Comparison of ENCODE assay signal across 1 cellular context in the genomic region with DNA sequence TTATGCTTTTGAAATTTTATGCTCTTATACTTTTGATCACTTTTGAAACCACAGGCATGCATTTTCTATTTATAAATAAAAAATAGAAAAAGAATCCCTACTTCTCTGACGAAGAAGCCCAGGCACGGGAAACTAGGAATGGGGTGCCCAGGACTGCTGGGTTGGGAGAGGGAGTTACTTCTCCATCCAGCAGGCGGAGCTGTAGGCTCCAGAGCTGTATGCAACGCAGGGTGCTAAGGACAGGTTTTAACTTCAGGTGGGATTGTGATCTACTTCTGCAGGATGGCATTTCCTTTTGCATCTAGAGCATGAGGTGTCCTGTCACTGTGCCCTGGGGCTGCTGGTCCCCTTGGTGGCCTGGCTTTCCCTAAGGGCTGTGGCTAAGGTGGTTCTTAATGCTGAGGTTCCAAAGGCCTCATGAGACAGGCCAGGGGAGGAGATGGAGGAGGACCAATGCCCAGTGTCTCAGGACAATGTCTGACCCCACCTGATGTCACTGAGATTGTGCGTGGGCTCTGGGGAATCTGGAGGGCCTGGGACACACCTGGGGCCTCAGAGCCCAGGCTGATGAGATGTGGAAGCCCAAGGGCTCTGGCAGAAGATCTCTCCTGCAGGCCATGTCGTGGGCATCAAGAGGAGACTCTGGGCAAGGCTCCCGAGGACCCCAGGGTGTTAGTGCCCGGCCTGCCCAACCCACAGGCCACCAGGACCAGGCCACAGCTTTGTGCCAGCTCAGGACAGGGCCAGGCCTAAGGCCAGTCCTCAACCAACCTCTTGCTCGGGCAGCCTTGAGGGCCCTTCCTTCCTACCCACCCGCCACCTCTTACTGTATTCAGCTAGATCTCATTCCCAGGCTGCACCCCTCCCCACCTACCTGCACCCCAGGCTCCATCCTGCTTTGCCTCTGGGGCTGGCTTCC.
TF ChIP-seq lines count a peak whose summit lies in the region.

No MANE protein-coding gene starts in this region.

TF ChIP-seq in SK-N-SH, 30 proteins besides CTCF, POLR2A, EP300 and RAD21:
- 0 out of 2 replicates have a peak, but pooled peaks have one; percentile 10 for TF ChIP-seq SMC3 (IDR thresholded peaks at IDR 0.05; ENCODE audit: low read depth, low read length)
- no peak for TF ChIP-seq FOSL2 (IDR thresholded peaks at IDR 0.05; ENCODE audit: borderline replicate concordance, low read depth)
TF ChIP-seq in SK-N-SH: peak in this region for 1.
